In the genomic region with DNA sequence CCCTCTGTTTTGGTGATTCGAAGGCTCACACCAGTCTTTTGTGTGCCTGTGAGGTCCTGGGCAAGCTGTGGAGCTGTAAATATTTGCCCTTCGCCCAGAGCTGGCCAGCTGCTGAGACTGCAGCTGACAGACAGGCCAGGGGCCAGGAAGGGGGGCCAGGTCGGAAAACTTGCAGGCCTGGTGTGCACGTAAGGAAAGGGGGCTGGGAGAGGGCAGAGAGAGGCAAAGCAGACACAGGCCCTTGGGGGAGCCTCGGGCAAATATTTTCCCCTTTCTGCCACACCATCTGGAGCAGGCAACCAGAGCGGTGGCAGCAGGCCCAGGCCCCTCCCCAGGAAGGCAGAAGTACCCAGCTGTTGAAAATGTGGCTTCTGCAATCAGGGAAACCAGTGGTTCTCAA, we compare ENCODE assay signal across 9 cellular contexts. TPM values are rescaled to one million over a fixed set of nuclear protein-coding genes. Genes with fewer than 3 reads are reported as not detected.
DNase-seq lines count a peak whose midpoint lies in the region; ATAC-seq, FAIRE-seq and TF ChIP-seq lines count a peak whose summit lies in the region.
"Had no signal": no experiment of that assay in that cellular context is flagged by ENCODE, and none has a peak within 500 bp of the region (broad histone marks: within the 10 kb centered on the region; RNA-seq: fewer than 3 reads in every experiment).

No MANE protein-coding gene starts in this region.

- peaks cover 6% of the 10 kb centered on the region for H4K20me1 ChIP-seq in astrocyte (ENCODE audit: insufficient read depth, low read length)

- H3K4me1 ChIP-seq in astrocyte (ENCODE audit: insufficient read depth, low read length) (peaks cover 11% of the 10 kb centered on the region), kidney (ENCODE audit: control insufficient read depth in 1 of 2, insufficient read depth in 1 of 2, low read depth in 1 of 2, low read length in 2 of 2) (peaks cover 9 to 15% of the 10 kb centered on the region in 2 donors), suprapubic skin (peaks cover 43% of the 10 kb centered on the region)

- intact Hi-C loops in kidney (cut with DNase I) = no loop called here

- no peak overlapping the region for H3K27ac Mint-ChIP-seq in astrocyte (ENCODE audit: unreplicated experiment)
- H3K27ac Mint-ChIP-seq: activated T-helper 1 cell treated with anti-CD3 and anti-CD28 coated beads, Interleukin-12 subunit alpha, Interleukin-12 subunit beta, Interleukin-2, Interleukin-4 antibody, amounts not matched to agents 30 ng/mL and 10 ng/mL and 1 ng/mL, durations not matched to agents 14 hours and 24 hours and 36 hours had no signal

- H3K9me3 ChIP-seq in astrocyte (ENCODE audit: insufficient read depth, low read depth, low read length) (no peaks in the 10 kb centered on the region), kidney (ENCODE audit: control insufficient read depth in 1 of 2, low read length in 2 of 2) (no peaks in the 10 kb centered on the region), suprapubic skin (no peaks in the 10 kb centered on the region)

- H3K4me2 ChIP-seq in astrocyte (ENCODE audit: low read length) = peak overlapping the region; percentile 98

- no peaks in the 10 kb centered on the region for H3K27me3 Mint-ChIP-seq in astrocyte (ENCODE audit: low read depth, unreplicated experiment)

- H3K4me1 Mint-ChIP-seq in astrocyte (ENCODE audit: low read depth, unreplicated experiment) = peaks cover 18% of the 10 kb centered on the region

- no peaks in the 10 kb centered on the region for H3K36me3 ChIP-seq in astrocyte (ENCODE audit: insufficient read depth, low read length)
- H3K36me3 ChIP-seq in kidney (ENCODE audit: control insufficient read depth in 1 of 2, insufficient read depth in 2 of 2, low read length in 2 of 2) = no peaks in the 10 kb centered on the region
- H3K36me3 ChIP-seq in suprapubic skin = no peaks in the 10 kb centered on the region

- H3K79me2 ChIP-seq in astrocyte (ENCODE audit: insufficient read depth, low read length) = peaks cover 44% of the 10 kb centered on the region

- TF ChIP-seq EP300 in suprapubic skin (IDR thresholded peaks at IDR 0.05) = no peak

- peak overlapping the region; percentile 25 for H3K4me3 ChIP-seq in astrocyte (ENCODE audit: insufficient read depth, low read depth, low read length)
- H3K4me3 ChIP-seq in kidney (ENCODE audit: low read length in 2 of 2) = peak overlapping the region; percentile 56 to 85
- H3K4me3 ChIP-seq in suprapubic skin = peak overlapping the region; percentile 74

- no peaks in the 10 kb centered on the region for H3K9me3 Mint-ChIP-seq in astrocyte (ENCODE audit: unreplicated experiment)
- H3K9me3 Mint-ChIP-seq: activated T-helper 1 cell treated with anti-CD3 and anti-CD28 coated beads, Interleukin-12 subunit alpha, Interleukin-12 subunit beta, Interleukin-2, Interleukin-4 antibody, amounts not matched to agents 30 ng/mL and 10 ng/mL and 1 ng/mL, durations not matched to agents 14 hours and 24 hours and 36 hours had no signal

- no peak overlapping the region for H2AFZ ChIP-seq in astrocyte (ENCODE audit: low read depth, low read length)

- no peak overlapping the region for H3K9ac ChIP-seq in astrocyte (ENCODE audit: low read length)
- H3K9ac ChIP-seq in kidney (ENCODE audit: low read length in 2 of 2) = peak overlapping the region in 1 of 2 donors; percentile 51

- H3K4me3 Mint-ChIP-seq in astrocyte (ENCODE audit: unreplicated experiment) = peak overlapping the region; percentile 92
- H3K4me3 Mint-ChIP-seq: activated T-helper 1 cell treated with anti-CD3 and anti-CD28 coated beads, Interleukin-12 subunit alpha, Interleukin-12 subunit beta, Interleukin-2, Interleukin-4 antibody, amounts not matched to agents 30 ng/mL and 10 ng/mL and 1 ng/mL, durations not matched to agents 14 hours and 24 hours and 36 hours had no signal

- peaks cover 10% of the 10 kb centered on the region for H3K36me3 Mint-ChIP-seq in astrocyte (ENCODE audit: low read depth, unreplicated experiment)

- no peak for TF ChIP-seq POLR2A in suprapubic skin (IDR thresholded peaks at IDR 0.05)

- FAIRE-seq in astrocyte (lab: Jason Lieb, UNC) = no peak
- no peak for FAIRE-seq in kidney (lab: Jason Lieb, UNC)

- 26% methylated on average over 6 of the region's 6 CpGs for WGBS in suprapubic skin

- ATAC-seq in GM18520 (IDR thresholded peaks at IDR 0.05; ENCODE audit: unreplicated experiment) (no peak), GM18858 (IDR thresholded peaks at IDR 0.05; ENCODE audit: unreplicated experiment) (no peak)

- H3K27ac ChIP-seq in astrocyte (ENCODE audit: low read depth, low read length) (no peak overlapping the region), kidney (ENCODE audit: low read depth in 2 of 2, low read length in 2 of 2) (peak overlapping the region; percentile 80 to 85), suprapubic skin (peak overlapping the region; percentile 60)

- DNase-seq in NCI-H1092 treated with DMSO at 0.1 percent for 48 hours (lab: John Stamatoyannopoulos, UW) (peak; percentile 75), astrocyte (ENCODE audit: low read depth) (no peak), kidney (peak; percentile 72), suprapubic skin (ENCODE audit: low spot score in 2 of 2) (no peak), superior temporal gyrus (ENCODE audit: extremely low spot score) (no peak), HCEC 1CT (no peak)

- H3K27me3 ChIP-seq in astrocyte (ENCODE audit: insufficient read depth, low read length) (no peaks in the 10 kb centered on the region), suprapubic skin (peaks cover 13% of the 10 kb centered on the region)

- no peak for TF ChIP-seq CTCF in astrocyte (IDR thresholded peaks at IDR 0.05; ENCODE audit: insufficient read depth, low read depth, low read length)
- TF ChIP-seq CTCF in kidney (IDR thresholded peaks at IDR 0.05; ENCODE audit: borderline replicate concordance, extremely low read depth, insufficient read depth) = no peak
- no peak for TF ChIP-seq CTCF in suprapubic skin (IDR thresholded peaks at IDR 0.05)

RNA-seq across cellular contexts. Expression of gene PDZRN3, which starts 2.6 kb away (rescaled TPM):
- total RNA-seq in astrocyte (19.8 and 25.2 TPM in 2 replicates), kidney (13.2 TPM), suprapubic skin (10 to 100 TPM in 3 of 4 donors, 1 to 10 TPM in 1; 9.2 to 33.3 (median 13.7) TPM)
- 9.5 TPM for polyA plus RNA-seq in kidney (ENCODE audit: insufficient read depth, low read depth, low replicate concordance)
- total RNA-seq: activated T-helper 1 cell treated with anti-CD3 and anti-CD28 coated beads, Interleukin-12 subunit alpha, Interleukin-12 subunit beta, Interleukin-2, Interleukin-4 antibody, amounts not matched to agents 30 ng/mL and 10 ng/mL and 1 ng/mL, durations not matched to agents 14 hours and 24 hours and 36 hours had no signal

Comparison
In these comparisons a context has a peak if more than half of its experiments do, and no peak if none do; other contexts are left out.
1. DNase-seq: peak in NCI-H1092 treated with DMSO at 0.1 percent for 48 hours (single experiment) and kidney (single experiment); none in astrocyte (single experiment), suprapubic skin (0 of 2), superior temporal gyrus (single experiment) and HCEC 1CT (single experiment).
2. Peak in every context shown above with its lines, with median percentiles within 50 percentile points of each other: H3K4me3 ChIP-seq.